14 cellular contexts compared by ENCODE assay signal in genomic region chr20:17796096-17796563, GRCh38.
DNase-seq lines count a peak whose midpoint lies in the region; ATAC-seq and TF ChIP-seq lines count a peak whose summit lies in the region.
"Had no signal": no experiment of that assay in that cellular context is flagged by ENCODE, and none has a peak within 500 bp of the region (broad histone marks: within the 10 kb centered on the region; RNA-seq: fewer than 3 reads in every experiment).

No MANE protein-coding gene starts in this region.

- no peaks in the 10 kb centered on the region for H3K27me3 ChIP-seq in upper lobe of left lung

- TF ChIP-seq CTCF in NB4 (IDR thresholded peaks at IDR 0.05; ENCODE audit: low read depth, low read length) (no peak), mesothelial cell of epicardium (IDR thresholded peaks at IDR 0.05; ENCODE audit: unreplicated experiment) (no peak), upper lobe of left lung (IDR thresholded peaks at IDR 0.05) (no peak)

- peaks cover 5% of the 10 kb centered on the region for H3K4me1 Mint-ChIP-seq in mesothelial cell of epicardium
- H3K4me1 Mint-ChIP-seq: activated CD4-positive, alpha-beta memory T cell treated with anti-CD3 and anti-CD28 coated beads, Interleukin-2, amount 10 ng/mL, durations not matched to agents 7 days and 5 days; activated naive CD8-positive, alpha-beta T cell treated with anti-CD3 and anti-CD28 coated beads for 36 hours had no signal

- peaks cover 13 to 29% (median 15%) of the 10 kb centered on the region in 4 donors for H3K4me1 ChIP-seq in upper lobe of left lung

- no peaks in the 10 kb centered on the region for H3K36me3 Mint-ChIP-seq in mesothelial cell of epicardium
- H3K36me3 Mint-ChIP-seq: activated naive CD8-positive, alpha-beta T cell treated with anti-CD3 and anti-CD28 coated beads for 36 hours; T-cell had no signal

- H3K9me3 ChIP-seq in upper lobe of left lung = no peaks in the 10 kb centered on the region

- peaks cover 19% of the 10 kb centered on the region for H3K9me3 Mint-ChIP-seq in mesothelial cell of epicardium
- H3K9me3 Mint-ChIP-seq: HFFc6 had no signal

- H3K27ac Mint-ChIP-seq in mesothelial cell of epicardium = peak overlapping the region; percentile 47
- H3K27ac Mint-ChIP-seq: activated CD4-positive, alpha-beta memory T cell treated with anti-CD3 and anti-CD28 coated beads, Interleukin-2, amount 10 ng/mL, durations not matched to agents 7 days and 5 days; activated naive CD8-positive, alpha-beta T cell treated with anti-CD3 and anti-CD28 coated beads for 36 hours; HFFc6; T-cell had no signal

- no peaks in the 10 kb centered on the region for H3K36me3 ChIP-seq in upper lobe of left lung

- DNase-seq in NB4 (ENCODE audit: low read depth) (peak; percentile 27), fibroblast of gingiva (ENCODE audit: low read depth) (peak; percentile 69), mesothelial cell of epicardium (ENCODE audit: low spot score in 2 of 2, unreplicated experiment in 2 of 2) (no peak), upper lobe of left lung (peak in 1 of 2 donors; percentile 73), T1000 (lab: John Stamatoyannopoulos, UW) (no peak), NCI-H2227 (lab: John Stamatoyannopoulos, UW; ENCODE audit: unreplicated experiment) (no peak), NCI-H1436 (lab: John Stamatoyannopoulos, UW) (no peak)
- DNase-seq: activated CD4-positive, alpha-beta memory T cell treated with anti-CD3 and anti-CD28 coated beads, Interleukin-2, amount 10 ng/mL, durations not matched to agents 7 days and 5 days; activated naive CD8-positive, alpha-beta T cell treated with anti-CD3 and anti-CD28 coated beads for 36 hours; effector memory CD8-positive, alpha-beta T cell; HFFc6; NCI-H774; T-cell had no signal

- no peak for TF ChIP-seq EP300 in upper lobe of left lung (IDR thresholded peaks at IDR 0.05)

- peak; percentile 61 to 87 for ATAC-seq in upper lobe of left lung (ENCODE audit: low FRiP score in 2 of 2)
- no peak for ATAC-seq in HG02870 (IDR thresholded peaks at IDR 0.05; ENCODE audit: unreplicated experiment)
- ATAC-seq: effector memory CD8-positive, alpha-beta T cell; T-cell had no signal

- H3K4me3 ChIP-seq in NB4 (ENCODE audit: low read depth, low read length) (no peak overlapping the region), upper lobe of left lung (no peak overlapping the region)

- no peaks in the 10 kb centered on the region for H3K27me3 Mint-ChIP-seq in mesothelial cell of epicardium (ENCODE audit: low read depth)

- 23 to 24% methylated on average over 1 to 2 of the region's 2 CpGs for whole genome bisulfite sequencing in upper lobe of left lung, 2 donors

- no peak overlapping the region for H3K4me3 Mint-ChIP-seq in mesothelial cell of epicardium
- H3K4me3 Mint-ChIP-seq: activated CD4-positive, alpha-beta memory T cell treated with anti-CD3 and anti-CD28 coated beads, Interleukin-2, amount 10 ng/mL, durations not matched to agents 7 days and 5 days; activated naive CD8-positive, alpha-beta T cell treated with anti-CD3 and anti-CD28 coated beads for 36 hours; effector memory CD8-positive, alpha-beta T cell; HFFc6; T-cell had no signal

- H3K27ac ChIP-seq in upper lobe of left lung = peak overlapping the region; percentile 30 to 67 (median 50)

- no peak for TF ChIP-seq POLR2A in NB4 (IDR thresholded peaks at IDR 0.05; ENCODE audit: extremely low read depth, insufficient read length)
- TF ChIP-seq POLR2A in upper lobe of left lung (IDR thresholded peaks at IDR 0.05) = no peak

Comparison
In these comparisons a context has a peak if more than half of its experiments do, and no peak if none do; other contexts are left out.
1. DNase-seq: peak in NB4 (single experiment) and fibroblast of gingiva (single experiment); none in mesothelial cell of epicardium (0 of 2), T1000 (single experiment), NCI-H2227 (single experiment) and NCI-H1436 (single experiment).